20 cellular contexts compared by ENCODE assay signal in the genomic region with DNA sequence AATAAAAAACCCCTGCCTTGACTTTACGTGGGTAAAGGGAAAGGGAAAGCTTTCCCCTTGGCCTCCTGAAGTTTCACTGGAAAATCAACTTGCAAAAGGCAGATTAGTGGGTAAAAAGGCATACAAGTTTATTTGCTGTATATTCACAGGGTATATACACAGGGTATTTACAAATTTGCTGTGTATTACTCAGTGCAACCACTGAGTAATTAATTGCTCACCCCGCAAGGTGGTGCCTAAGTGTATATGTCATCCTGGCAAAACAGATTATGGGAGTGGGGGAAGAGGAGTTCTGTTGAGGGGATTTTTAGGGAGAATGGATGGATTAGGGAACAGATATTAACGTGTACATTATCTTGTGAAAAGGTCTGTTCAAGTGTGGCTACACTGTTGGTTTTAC. TPM values are rescaled to one million over a fixed set of nuclear protein-coding genes. Genes with fewer than 3 reads are reported as not detected.
"Had no signal": no experiment of that assay in that cellular context is flagged by ENCODE, and none has a peak within 500 bp of the region (broad histone marks: within the 10 kb centered on the region; RNA-seq: fewer than 3 reads in every experiment).

No MANE protein-coding gene starts in this region.

- DNase-seq: activated CD4-positive, alpha-beta T cell treated with anti-CD3 and anti-CD28 coated beads, Interleukin-2, amount 50 U/mL, for 1 hour; activated CD8-positive, alpha-beta memory T cell treated with anti-CD3 and anti-CD28 coated beads for 24 hours; activated CD8-positive, alpha-beta memory T cell treated with anti-CD3 and anti-CD28 coated beads, Interleukin-2, amount 50 U/mL, for 48 hours; activated gamma-delta T cell; effector memory CD4-positive, alpha-beta T cell; immature natural killer cell; kidney glomerular epithelial cell; left ventricle myocardium inferior; nephron progenitor cell; nucleus accumbens; sigmoid colon; stimulated activated CD4-positive, alpha-beta T cell treated with anti-CD3 and anti-CD28 coated beads, Interleukin-4, amount 100 ng/mL, for 24 hours; testis; upper lobe of left lung had no signal

- H3K27me3 Mint-ChIP-seq: activated naive CD4-positive, alpha-beta T cell treated with anti-CD3 and anti-CD28 coated beads, Interleukin-2, amount 50 U/mL, for 24 hours had no signal

- ATAC-seq: activated CD4-positive, CD25-positive, alpha-beta regulatory T cell treated with anti-CD3 and anti-CD28 coated beads, Interleukin-2, amount 50 U/mL, for 24 hours; stimulated activated memory B cell treated with anti-CD40 and anti-IgM and Interleukin-4, amounts not matched to agents 10 μg/mL and 1 μg/mL and 100 μg/mL, for 72 hours had no signal

- H3K36me3 Mint-ChIP-seq: activated naive CD4-positive, alpha-beta T cell treated with anti-CD3 and anti-CD28 coated beads, Interleukin-2, amount 50 U/mL, for 24 hours; immature natural killer cell; stimulated activated memory B cell treated with anti-CD40 and anti-IgM and Interleukin-4, amounts not matched to agents 10 μg/mL and 1 μg/mL and 100 μg/mL, for 72 hours had no signal

- H3K27ac ChIP-seq: cardiac muscle cell, left ventricle myocardium inferior, sigmoid colon, testis, upper lobe of left lung had no signal

- H3K27me3 ChIP-seq: cardiac muscle cell, sigmoid colon, testis, upper lobe of left lung had no signal

- H3K27ac Mint-ChIP-seq: activated naive CD4-positive, alpha-beta T cell treated with anti-CD3 and anti-CD28 coated beads, Interleukin-2, amount 50 U/mL, for 24 hours; dendritic cell treated with granulocyte-macrophage colony-stimulating factor and Interleukin-4, amounts not matched to agents 40 ng/mL and 50 ng/mL, for 4 days; immature natural killer cell; nephron progenitor cell; stimulated activated memory B cell treated with anti-CD40 and anti-IgM and Interleukin-4, amounts not matched to agents 10 μg/mL and 1 μg/mL and 100 μg/mL, for 72 hours; T-helper 1 cell treated with Interleukin-12 subunit alpha and Interleukin-12 subunit beta and Interleukin-4 antibody, amounts not matched to agents 30 μg/mL and 1 μg/mL, for 36 hours had no signal

- H3K4me3 ChIP-seq: cardiac muscle cell, left ventricle myocardium inferior, sigmoid colon, testis, upper lobe of left lung had no signal

- H3K9me3 Mint-ChIP-seq: activated naive CD4-positive, alpha-beta T cell treated with anti-CD3 and anti-CD28 coated beads, Interleukin-2, amount 50 U/mL, for 24 hours; dendritic cell treated with granulocyte-macrophage colony-stimulating factor and Interleukin-4, amounts not matched to agents 40 ng/mL and 50 ng/mL, for 4 days; immature natural killer cell; stimulated activated memory B cell treated with anti-CD40 and anti-IgM and Interleukin-4, amounts not matched to agents 10 μg/mL and 1 μg/mL and 100 μg/mL, for 72 hours; T-helper 1 cell treated with Interleukin-12 subunit alpha and Interleukin-12 subunit beta and Interleukin-4 antibody, amounts not matched to agents 30 μg/mL and 1 μg/mL, for 36 hours had no signal

- H3K36me3 ChIP-seq: cardiac muscle cell, left ventricle myocardium inferior, sigmoid colon, upper lobe of left lung had no signal

- H3K4me1 Mint-ChIP-seq: activated naive CD4-positive, alpha-beta T cell treated with anti-CD3 and anti-CD28 coated beads, Interleukin-2, amount 50 U/mL, for 24 hours; immature natural killer cell; stimulated activated memory B cell treated with anti-CD40 and anti-IgM and Interleukin-4, amounts not matched to agents 10 μg/mL and 1 μg/mL and 100 μg/mL, for 72 hours had no signal

- H3K4me1 ChIP-seq: left ventricle myocardium inferior, sigmoid colon, testis, upper lobe of left lung had no signal

- H3K4me3 Mint-ChIP-seq: activated naive CD4-positive, alpha-beta T cell treated with anti-CD3 and anti-CD28 coated beads, Interleukin-2, amount 50 U/mL, for 24 hours; dendritic cell treated with granulocyte-macrophage colony-stimulating factor and Interleukin-4, amounts not matched to agents 40 ng/mL and 50 ng/mL, for 4 days; immature natural killer cell; nephron progenitor cell; stimulated activated memory B cell treated with anti-CD40 and anti-IgM and Interleukin-4, amounts not matched to agents 10 μg/mL and 1 μg/mL and 100 μg/mL, for 72 hours; T-helper 1 cell treated with Interleukin-12 subunit alpha and Interleukin-12 subunit beta and Interleukin-4 antibody, amounts not matched to agents 30 μg/mL and 1 μg/mL, for 36 hours had no signal

- H3K9me3 ChIP-seq: left ventricle myocardium inferior, sigmoid colon, testis, upper lobe of left lung had no signal

RNA-seq across cellular contexts. Expression of a gene that starts 49.9 kb away (rescaled TPM):
- total RNA-seq: left ventricle myocardium inferior had no signal
- polyA plus RNA-seq: cardiac muscle cell, immature natural killer cell had no signal
